ENCODE assay signal across 29 cellular contexts in genomic region chr13:67437246-67437645, GRCh38.
"Had no signal": no experiment of that assay in that cellular context is flagged by ENCODE, and none has a peak within 500 bp of the region (broad histone marks: within the 10 kb centered on the region; RNA-seq: fewer than 3 reads in every experiment).

No MANE protein-coding gene starts in this region.

- H3K27me3 ChIP-seq: body of pancreas, esophagus muscularis mucosa, foreskin keratinocyte, gastrocnemius medialis, heart left ventricle had no signal

- H3K4me3 ChIP-seq: body of pancreas, esophagus muscularis mucosa, gastrocnemius medialis, heart left ventricle had no signal

- H3K36me3 ChIP-seq: esophagus muscularis mucosa, gastrocnemius medialis, heart left ventricle, WERI-Rb-1 had no signal

- H3K9me3 ChIP-seq: body of pancreas, esophagus muscularis mucosa, gastrocnemius medialis, heart left ventricle had no signal

- H3K27ac ChIP-seq: body of pancreas, esophagus muscularis mucosa, foreskin keratinocyte, gastrocnemius medialis, heart left ventricle, WERI-Rb-1 had no signal

- ATAC-seq: activated CD4-positive, CD25-positive, alpha-beta regulatory T cell treated with anti-CD3 and anti-CD28 coated beads, Interleukin-2, amount 50 U/mL, for 24 hours; activated CD8-positive, alpha-beta T cell treated with anti-CD3 and anti-CD28 coated beads for 36 hours; activated T-cell treated with anti-CD3 and anti-CD28 coated beads, Interleukin-2, amount 50 U/mL, for 4 hours; activated T-helper 17 cell treated with anti-CD3 and anti-CD28 coated beads, Interleukin-2, amount 50 U/mL, for 72 hours; body of pancreas; effector memory CD8-positive, alpha-beta T cell; foreskin keratinocyte; gastrocnemius medialis; heart left ventricle had no signal

- H3K4me1 ChIP-seq: body of pancreas, esophagus muscularis mucosa, foreskin keratinocyte, gastrocnemius medialis, heart left ventricle had no signal

- DNase-seq: activated B cell treated with CpG ODN at 0.5 μM for 24 hours; activated CD4-positive, alpha-beta T cell treated with anti-CD3 and anti-CD28 coated beads for 48 hours; activated CD4-positive, alpha-beta T cell treated with anti-CD3 and anti-CD28 coated beads, Interleukin-2, amount 50 U/mL, for 1 hour; activated CD4-positive, alpha-beta T cell treated with anti-CD3 and anti-CD28 coated beads, Interleukin-2, amount 50 U/mL, for 48 hours; activated CD8-positive, alpha-beta memory T cell treated with anti-CD3 and anti-CD28 coated beads for 24 hours; activated CD8-positive, alpha-beta T cell treated with anti-CD3 and anti-CD28 coated beads for 36 hours; activated effector memory CD4-positive, alpha-beta T cell treated with Interleukin-2 at 50 U/mL for 16 hours; activated gamma-delta T cell treated with Interleukin-2 at 50 U/mL for 16 hours; activated naive CD4-positive, alpha-beta T cell treated with anti-CD3 and anti-CD28 coated beads, Interleukin-2, amount 50 U/mL, for 16 hours; activated naive CD4-positive, alpha-beta T cell treated with Interleukin-2 at 50 U/mL for 16 hours; activated T-cell treated with anti-CD3 and anti-CD28 coated beads, Interleukin-2, amount 50 U/mL, for 4 hours; amygdala; aorta; body of pancreas; caudate nucleus; cortex of kidney; dermis blood vessel endothelial cell; effector CD4-positive, alpha-beta T cell; effector memory CD8-positive, alpha-beta T cell; erythroblast; foreskin keratinocyte; gastrocnemius medialis; glutamatergic neuron; heart left ventricle; T-helper 9 cell; WERI-Rb-1 had no signal
